30 cellular contexts compared by ENCODE assay signal in genomic region chr9:136489731-136490130, GRCh38.
"Had no signal": no experiment of that assay in that cellular context is flagged by ENCODE, and none has a peak within 500 bp of the region (broad histone marks: within the 10 kb centered on the region; RNA-seq: fewer than 3 reads in every experiment).

No MANE protein-coding gene starts in this region.

- H3K36me3 ChIP-seq: brain microvascular endothelial cell had no signal

- DNase-seq: activated B cell treated with CpG ODN at 0.5 μM for 24 hours; activated CD4-positive, alpha-beta memory T cell treated with anti-CD3 and anti-CD28 coated beads, Interleukin-2, amount 10 ng/mL, durations not matched to agents 7 days and 5 days; activated CD4-positive, alpha-beta T cell treated with anti-CD3 and anti-CD28 coated beads for 4 hours; activated CD4-positive, alpha-beta T cell treated with anti-CD3 and anti-CD28 coated beads, Interleukin-2, amount 50 U/mL, for 1 hour; activated CD4-positive, CD25-positive, alpha-beta regulatory T cell treated with anti-CD3 and anti-CD28 coated beads, Interleukin-2, amount 50 U/mL, for 72 hours; activated gamma-delta T cell; activated naive CD4-positive, alpha-beta T cell treated with Interleukin-2 at 50 U/mL for 16 hours; activated naive CD8-positive, alpha-beta T cell treated with anti-CD3 and anti-CD28 coated beads, Interleukin-2, amount 50 U/mL, for 24 hours; activated T-cell treated with anti-CD3 and anti-CD28 coated beads, Interleukin-2, amount 50 U/mL, for 24 hours; aorta; brain microvascular endothelial cell; central memory CD4-positive, alpha-beta T cell; NCI-H1105; NCI-H1417 treated with DMSO at 0.1 percent for 48 hours; NCI-H187 treated with DMSO at 0.1 percent for 48 hours; NCI-H2081; NCI-H2171 treated with DMSO at 0.1 percent for 48 hours; NCI-H2227 treated with DMSO at 0.1 percent for 48 hours; NCI-H446; NCI-H510A treated with DMSO at 0.1 percent for 48 hours; PC-9; Right ventricle myocardium superior; SW 1271; T-helper 1 cell; T-helper 2 cell; T-helper 9 cell had no signal

- H3K27me3 ChIP-seq: brain microvascular endothelial cell had no signal

- H3K27ac Mint-ChIP-seq: activated B cell treated with CpG ODN at 0.5 μM for 24 hours; activated CD4-positive, alpha-beta memory T cell treated with anti-CD3 and anti-CD28 coated beads, Interleukin-2, amount 10 ng/mL, durations not matched to agents 7 days and 5 days; activated naive CD8-positive, alpha-beta T cell; activated naive CD8-positive, alpha-beta T cell treated with anti-CD3 and anti-CD28 coated beads, Interleukin-2, amount 50 U/mL, for 24 hours; activated T-cell treated with anti-CD3 and anti-CD28 coated beads, Interleukin-2, amount 50 U/mL, for 24 hours; activated T-helper 2 cell treated with anti-CD3 and anti-CD28 coated beads, Interferon-gamma antibody, Interleukin-2, Interleukin-4, amounts not matched to agents 10 μg/mL and 5 μg/mL and 100 μg/mL, durations not matched to agents 14 hours and 24 hours and 36 hours had no signal

- ATAC-seq: activated naive CD8-positive, alpha-beta T cell treated with anti-CD3 and anti-CD28 coated beads, Interleukin-2, amount 50 U/mL, for 24 hours had no signal

- H3K9me3 Mint-ChIP-seq: activated B cell treated with CpG ODN at 0.5 μM for 24 hours; activated CD4-positive, alpha-beta memory T cell treated with anti-CD3 and anti-CD28 coated beads, Interleukin-2, amount 10 ng/mL, durations not matched to agents 7 days and 5 days; activated naive CD8-positive, alpha-beta T cell treated with anti-CD3 and anti-CD28 coated beads, Interleukin-2, amount 50 U/mL, for 24 hours; activated T-cell treated with anti-CD3 and anti-CD28 coated beads, Interleukin-2, amount 50 U/mL, for 24 hours; activated T-helper 2 cell treated with anti-CD3 and anti-CD28 coated beads, Interferon-gamma antibody, Interleukin-2, Interleukin-4, amounts not matched to agents 10 μg/mL and 5 μg/mL and 100 μg/mL, durations not matched to agents 14 hours and 24 hours and 36 hours had no signal

- H3K27ac ChIP-seq: brain microvascular endothelial cell, KMS-11, PC-9, VCaP had no signal

- H3K4me3 ChIP-seq: PC-9 had no signal

- H3K4me3 Mint-ChIP-seq: activated B cell treated with CpG ODN at 0.5 μM for 24 hours; activated CD4-positive, alpha-beta memory T cell treated with anti-CD3 and anti-CD28 coated beads, Interleukin-2, amount 10 ng/mL, durations not matched to agents 7 days and 5 days; activated naive CD8-positive, alpha-beta T cell; activated naive CD8-positive, alpha-beta T cell treated with anti-CD3 and anti-CD28 coated beads, Interleukin-2, amount 50 U/mL, for 24 hours; activated T-cell treated with anti-CD3 and anti-CD28 coated beads, Interleukin-2, amount 50 U/mL, for 24 hours had no signal

- H3K36me3 Mint-ChIP-seq: activated naive CD8-positive, alpha-beta T cell had no signal

- H3K27me3 Mint-ChIP-seq: activated B cell treated with CpG ODN at 0.5 μM for 24 hours; activated CD4-positive, alpha-beta memory T cell treated with anti-CD3 and anti-CD28 coated beads, Interleukin-2, amount 10 ng/mL, durations not matched to agents 7 days and 5 days; activated naive CD8-positive, alpha-beta T cell; activated naive CD8-positive, alpha-beta T cell treated with anti-CD3 and anti-CD28 coated beads, Interleukin-2, amount 50 U/mL, for 24 hours; activated T-cell treated with anti-CD3 and anti-CD28 coated beads, Interleukin-2, amount 50 U/mL, for 24 hours had no signal
